1 cellular context compared by ENCODE assay signal in genomic region chr6:17703256-17703694, GRCh38.
TF ChIP-seq lines count a peak whose summit lies in the region.

No MANE protein-coding gene starts in this region.

TF ChIP-seq in K562, 482 proteins besides CTCF, POLR2A, EP300 and RAD21 (continued from another document and continues in another):
- TF ChIP-seq ZNF609 (CRISPR knock-in tag; IDR thresholded peaks at IDR 0.05; ENCODE audit: borderline replicate concordance) (no peak), ZSCAN32 (CRISPR knock-in tag; IDR thresholded peaks at IDR 0.05) (no peak), ETV5 (CRISPR knock-in tag; IDR thresholded peaks at IDR 0.05; ENCODE audit: low read depth) (no peak), FOXJ2 (tag; IDR thresholded peaks at IDR 0.05) (peak; percentile 92), HDAC2 (IDR thresholded peaks at IDR 0.05) (peak; percentile 77), CGGBP1 (CRISPR knock-in tag; IDR thresholded peaks at IDR 0.05) (no peak), ILK (tag; IDR thresholded peaks at IDR 0.05; ENCODE audit: borderline replicate concordance, low read depth) (0 out of 2 replicates have a peak, but pooled peaks have one; percentile 62), ATF1 (CRISPR knock-in tag; IDR thresholded peaks at IDR 0.05) (no peak), ATF1 (tag; IDR thresholded peaks at IDR 0.05) (peak; percentile 50; the same call in 1 of the 2 replicates), AFF1 (IDR thresholded peaks at IDR 0.05; ENCODE audit: low read depth in 1 of 2, partially characterized antibody in 2 of 2) (peak; percentile 38 to 62), MAFF (IDR thresholded peaks at IDR 0.05; ENCODE audit: low read length) (peak; percentile 100), LEF1 (IDR thresholded peaks at IDR 0.05) (peak; percentile 16; the same call in 1 of the 2 replicates), TCF3 (CRISPR knock-in tag; IDR thresholded peaks at IDR 0.05) (0 out of 2 replicates have a peak, but pooled peaks have one; percentile 8), MEIS2 (IDR thresholded peaks at IDR 0.05; ENCODE audit: partially characterized antibody) (peak; percentile 91), NFE2 (IDR thresholded peaks at IDR 0.05; ENCODE audit: low read depth) (peak; percentile 100), EGR1 (conservative IDR thresholded peaks at IDR 0.05) (no peak), ZNF449 (CRISPR knock-in tag; IDR thresholded peaks at IDR 0.05) (no peak), CBFA2T3 (IDR thresholded peaks at IDR 0.05) (peak; percentile 31; the same call in 1 of the 2 replicates), MYC (IDR thresholded peaks at IDR 0.05; ENCODE audit: low read depth, low read length) (0 out of 2 replicates have a peak, but pooled peaks have one; percentile 29), MYC (CRISPR knock-in tag; IDR thresholded peaks at IDR 0.05; ENCODE audit: borderline replicate concordance, low read depth) (no peak), TEAD1 (CRISPR knock-in tag; IDR thresholded peaks at IDR 0.05) (0 out of 4 replicates have a peak, but pooled peaks of 1 of the 2 experiments have one; percentile 24), ZNF174 (CRISPR knock-in tag; IDR thresholded peaks at IDR 0.05) (no peak), ZNF639 (CRISPR knock-in tag; conservative IDR thresholded peaks at IDR 0.05 in 1 of 2, IDR thresholded peaks at IDR 0.05 in 1 of 2) (peak in 1 of 2 experiments; percentile 42; a peak in 1 of 4 replicates), DLX4 (CRISPR knock-in tag; IDR thresholded peaks at IDR 0.05) (no peak), KLF16 (IDR thresholded peaks at IDR 0.05) (no peak), NCOA1 (IDR thresholded peaks at IDR 0.05; ENCODE audit: low read depth) (no peak; the same call in 1 of the 2 replicates), ZNF3 (CRISPR knock-in tag; IDR thresholded peaks at IDR 0.05) (no peak), TRIM25 (IDR thresholded peaks at IDR 0.05; ENCODE audit: borderline replicate concordance) (no peak), SMARCA4 (IDR thresholded peaks at IDR 0.05) (peak; percentile 89)
- TF ChIP-seq, protein P1, sequence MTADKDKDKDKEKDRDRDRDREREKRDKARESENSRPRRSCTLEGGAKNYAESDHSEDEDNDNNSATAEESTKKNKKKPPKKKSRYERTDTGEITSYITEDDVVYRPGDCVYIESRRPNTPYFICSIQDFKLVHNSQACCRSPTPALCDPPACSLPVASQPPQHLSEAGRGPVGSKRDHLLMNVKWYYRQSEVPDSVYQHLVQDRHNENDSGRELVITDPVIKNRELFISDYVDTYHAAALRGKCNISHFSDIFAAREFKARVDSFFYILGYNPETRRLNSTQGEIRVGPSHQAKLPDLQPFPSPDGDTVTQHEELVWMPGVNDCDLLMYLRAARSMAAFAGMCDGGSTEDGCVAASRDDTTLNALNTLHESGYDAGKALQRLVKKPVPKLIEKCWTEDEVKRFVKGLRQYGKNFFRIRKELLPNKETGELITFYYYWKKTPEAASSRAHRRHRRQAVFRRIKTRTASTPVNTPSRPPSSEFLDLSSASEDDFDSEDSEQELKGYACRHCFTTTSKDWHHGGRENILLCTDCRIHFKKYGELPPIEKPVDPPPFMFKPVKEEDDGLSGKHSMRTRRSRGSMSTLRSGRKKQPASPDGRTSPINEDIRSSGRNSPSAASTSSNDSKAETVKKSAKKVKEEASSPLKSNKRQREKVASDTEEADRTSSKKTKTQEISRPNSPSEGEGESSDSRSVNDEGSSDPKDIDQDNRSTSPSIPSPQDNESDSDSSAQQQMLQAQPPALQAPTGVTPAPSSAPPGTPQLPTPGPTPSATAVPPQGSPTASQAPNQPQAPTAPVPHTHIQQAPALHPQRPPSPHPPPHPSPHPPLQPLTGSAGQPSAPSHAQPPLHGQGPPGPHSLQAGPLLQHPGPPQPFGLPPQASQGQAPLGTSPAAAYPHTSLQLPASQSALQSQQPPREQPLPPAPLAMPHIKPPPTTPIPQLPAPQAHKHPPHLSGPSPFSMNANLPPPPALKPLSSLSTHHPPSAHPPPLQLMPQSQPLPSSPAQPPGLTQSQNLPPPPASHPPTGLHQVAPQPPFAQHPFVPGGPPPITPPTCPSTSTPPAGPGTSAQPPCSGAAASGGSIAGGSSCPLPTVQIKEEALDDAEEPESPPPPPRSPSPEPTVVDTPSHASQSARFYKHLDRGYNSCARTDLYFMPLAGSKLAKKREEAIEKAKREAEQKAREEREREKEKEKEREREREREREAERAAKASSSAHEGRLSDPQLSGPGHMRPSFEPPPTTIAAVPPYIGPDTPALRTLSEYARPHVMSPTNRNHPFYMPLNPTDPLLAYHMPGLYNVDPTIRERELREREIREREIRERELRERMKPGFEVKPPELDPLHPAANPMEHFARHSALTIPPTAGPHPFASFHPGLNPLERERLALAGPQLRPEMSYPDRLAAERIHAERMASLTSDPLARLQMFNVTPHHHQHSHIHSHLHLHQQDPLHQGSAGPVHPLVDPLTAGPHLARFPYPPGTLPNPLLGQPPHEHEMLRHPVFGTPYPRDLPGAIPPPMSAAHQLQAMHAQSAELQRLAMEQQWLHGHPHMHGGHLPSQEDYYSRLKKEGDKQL (CRISPR knock-in tag; IDR thresholded peaks at IDR 0.05; ENCODE audit: borderline replicate concordance) = no peak
- TF ChIP-seq, protein P2, sequence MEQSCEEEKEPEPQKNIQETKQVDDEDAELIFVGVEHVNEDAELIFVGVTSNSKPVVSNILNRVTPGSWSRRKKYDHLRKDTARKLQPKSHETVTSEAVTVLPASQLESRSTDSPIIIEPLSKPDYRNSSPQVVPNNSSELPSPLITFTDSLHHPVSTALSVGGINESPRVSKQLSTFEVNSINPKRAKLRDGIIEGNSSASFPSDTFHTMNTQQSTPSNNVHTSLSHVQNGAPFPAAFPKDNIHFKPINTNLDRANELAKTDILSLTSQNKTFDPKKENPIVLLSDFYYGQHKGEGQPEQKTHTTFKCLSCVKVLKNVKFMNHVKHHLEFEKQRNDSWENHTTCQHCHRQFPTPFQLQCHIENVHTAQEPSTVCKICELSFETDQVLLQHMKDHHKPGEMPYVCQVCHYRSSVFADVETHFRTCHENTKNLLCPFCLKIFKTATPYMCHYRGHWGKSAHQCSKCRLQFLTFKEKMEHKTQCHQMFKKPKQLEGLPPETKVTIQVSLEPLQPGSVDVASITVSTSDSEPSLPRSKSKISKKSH (CRISPR knock-in tag; IDR thresholded peaks at IDR 0.05) = no peak
- TF ChIP-seq, protein P3, sequence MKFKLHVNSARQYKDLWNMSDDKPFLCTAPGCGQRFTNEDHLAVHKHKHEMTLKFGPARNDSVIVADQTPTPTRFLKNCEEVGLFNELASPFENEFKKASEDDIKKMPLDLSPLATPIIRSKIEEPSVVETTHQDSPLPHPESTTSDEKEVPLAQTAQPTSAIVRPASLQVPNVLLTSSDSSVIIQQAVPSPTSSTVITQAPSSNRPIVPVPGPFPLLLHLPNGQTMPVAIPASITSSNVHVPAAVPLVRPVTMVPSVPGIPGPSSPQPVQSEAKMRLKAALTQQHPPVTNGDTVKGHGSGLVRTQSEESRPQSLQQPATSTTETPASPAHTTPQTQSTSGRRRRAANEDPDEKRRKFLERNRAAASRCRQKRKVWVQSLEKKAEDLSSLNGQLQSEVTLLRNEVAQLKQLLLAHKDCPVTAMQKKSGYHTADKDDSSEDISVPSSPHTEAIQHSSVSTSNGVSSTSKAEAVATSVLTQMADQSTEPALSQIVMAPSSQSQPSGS (CRISPR knock-in tag; IDR thresholded peaks at IDR 0.05) = no peak
